ENCODE assay signal across 8 cellular contexts in the genomic region with DNA sequence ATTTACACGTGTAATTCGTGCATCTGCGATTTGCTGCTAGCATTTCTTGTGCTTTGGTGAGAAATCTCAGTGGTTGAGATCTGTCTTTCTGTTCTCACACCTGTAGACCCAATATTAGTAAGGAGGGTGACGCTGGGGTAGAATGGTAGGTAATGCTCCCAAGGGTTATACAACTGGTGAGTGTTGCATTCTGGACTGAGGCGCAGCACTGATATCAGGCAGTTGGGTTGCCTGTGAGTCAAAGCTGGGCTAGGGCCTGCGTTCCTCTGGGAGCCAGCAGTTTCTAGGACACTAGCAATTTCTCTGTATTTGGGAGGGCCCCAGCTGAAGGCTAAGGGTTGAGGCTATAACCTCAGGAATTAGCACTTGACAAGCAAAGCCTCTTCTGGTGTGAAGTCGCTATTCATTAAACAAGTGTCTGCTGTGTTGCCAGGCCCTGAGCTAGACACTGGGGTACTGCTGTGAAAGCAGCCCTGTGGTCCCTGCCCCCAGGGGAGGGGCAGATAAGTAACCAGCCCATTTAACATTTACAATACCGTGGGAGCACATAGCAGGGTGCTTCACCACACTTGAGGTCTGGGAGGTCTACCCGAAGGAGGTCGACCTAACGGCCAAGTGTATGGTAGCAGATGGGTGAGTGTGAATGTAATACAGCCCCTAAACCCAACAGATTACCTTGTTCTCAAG. TPM values are rescaled to one million over a fixed set of nuclear protein-coding genes. Genes with fewer than 3 reads are reported as not detected.
DNase-seq lines count a peak whose midpoint lies in the region; ATAC-seq and TF ChIP-seq lines count a peak whose summit lies in the region.

No MANE protein-coding gene starts in this region.

- POLR2A ChIA-PET in activated CD4-positive, alpha-beta memory T cell treated with anti-CD3 and anti-CD28 coated beads for 36 hours (lab: Charles Lee): no interaction called here
- POLR2A ChIA-PET in activated CD4-positive, alpha-beta memory T cell treated with anti-CD3 and anti-CD28 coated beads, Interleukin-2, amount 10 ng/mL, durations not matched to agents 7 days and 5 days (lab: Charles Lee): interaction anchor here (0.9 kb wide), 1 partner anchor 24 kb away, joined by 3 read pairs; no protein-coding TSS in a partner anchor

- peaks cover 89% of the 10 kb centered on the region for H3K4me1 Mint-ChIP-seq in activated CD4-positive, alpha-beta memory T cell treated with anti-CD3 and anti-CD28 coated beads for 36 hours (ENCODE audit: low read depth)
- H3K4me1 Mint-ChIP-seq in activated CD4-positive, alpha-beta memory T cell treated with anti-CD3 and anti-CD28 coated beads, Interleukin-2, amount 10 ng/mL, durations not matched to agents 7 days and 5 days: peaks cover 62% of the 10 kb centered on the region
- peaks cover 80% of the 10 kb centered on the region for H3K4me1 Mint-ChIP-seq in chondrocyte (ENCODE audit: low read depth)
- H3K4me1 Mint-ChIP-seq in stimulated activated naive B cell treated with anti-CD40 and anti-IgM and Interleukin-4, amounts not matched to agents 10 μg/mL and 1 μg/mL and 100 μg/mL, for 72 hours: peaks cover 72 to 98% of the 10 kb centered on the region in 2 donors

- no peaks in the 10 kb centered on the region for H3K27me3 Mint-ChIP-seq in activated CD4-positive, alpha-beta memory T cell treated with anti-CD3 and anti-CD28 coated beads for 36 hours
- no peaks in the 10 kb centered on the region for H3K27me3 Mint-ChIP-seq in activated CD4-positive, alpha-beta memory T cell treated with anti-CD3 and anti-CD28 coated beads, Interleukin-2, amount 10 ng/mL, durations not matched to agents 7 days and 5 days
- no peaks in the 10 kb centered on the region for H3K27me3 Mint-ChIP-seq in chondrocyte (ENCODE audit: low read depth)
- H3K27me3 Mint-ChIP-seq in stimulated activated naive B cell treated with anti-CD40 and anti-IgM and Interleukin-4, amounts not matched to agents 10 μg/mL and 1 μg/mL and 100 μg/mL, for 72 hours: no peaks in the 10 kb centered on the region

- TF ChIP-seq CTCF in chondrocyte (IDR thresholded peaks at IDR 0.05): no peak

- no peak overlapping the region for H3K4me3 Mint-ChIP-seq in activated CD4-positive, alpha-beta memory T cell treated with anti-CD3 and anti-CD28 coated beads for 36 hours
- H3K4me3 Mint-ChIP-seq in activated CD4-positive, alpha-beta memory T cell treated with anti-CD3 and anti-CD28 coated beads, Interleukin-2, amount 10 ng/mL, durations not matched to agents 7 days and 5 days: no peak overlapping the region
- H3K4me3 Mint-ChIP-seq in chondrocyte (ENCODE audit: unreplicated experiment): no peak overlapping the region
- H3K4me3 Mint-ChIP-seq in stimulated activated naive B cell treated with anti-CD40 and anti-IgM and Interleukin-4, amounts not matched to agents 10 μg/mL and 1 μg/mL and 100 μg/mL, for 72 hours: no peak overlapping the region

- CTCF ChIA-PET in activated CD4-positive, alpha-beta memory T cell treated with anti-CD3 and anti-CD28 coated beads for 36 hours (lab: Charles Lee): interaction anchor here (1.0 kb wide), 1 partner anchor 9 kb away, joined by 3 read pairs; no protein-coding TSS in a partner anchor
- CTCF ChIA-PET in activated CD4-positive, alpha-beta memory T cell treated with anti-CD3 and anti-CD28 coated beads, Interleukin-2, amount 10 ng/mL, durations not matched to agents 7 days and 5 days (lab: Charles Lee): interaction anchor here (0.8 kb wide), 1 partner anchor 134 kb away, joined by 4 read pairs; no protein-coding TSS in a partner anchor

- H3K36me3 Mint-ChIP-seq in activated CD4-positive, alpha-beta memory T cell treated with anti-CD3 and anti-CD28 coated beads for 36 hours: peaks cover 5% of the 10 kb centered on the region
- peaks cover 7% of the 10 kb centered on the region for H3K36me3 Mint-ChIP-seq in activated CD4-positive, alpha-beta memory T cell treated with anti-CD3 and anti-CD28 coated beads, Interleukin-2, amount 10 ng/mL, durations not matched to agents 7 days and 5 days (ENCODE audit: low read depth)
- no peaks in the 10 kb centered on the region for H3K36me3 Mint-ChIP-seq in chondrocyte (ENCODE audit: low read depth)
- H3K36me3 Mint-ChIP-seq in stimulated activated naive B cell treated with anti-CD40 and anti-IgM and Interleukin-4, amounts not matched to agents 10 μg/mL and 1 μg/mL and 100 μg/mL, for 72 hours: peaks cover 7 to 32% of the 10 kb centered on the region in 2 donors

- peak; percentile 64 for ATAC-seq in HG03135 (IDR thresholded peaks at IDR 0.05; ENCODE audit: unreplicated experiment)
- ATAC-seq in stimulated activated naive B cell treated with anti-CD40 and anti-IgM and Interleukin-4, amounts not matched to agents 10 μg/mL and 1 μg/mL and 100 μg/mL, for 72 hours (replicated peaks): no peak

- no peaks in the 10 kb centered on the region for H3K9me3 Mint-ChIP-seq in activated CD4-positive, alpha-beta memory T cell treated with anti-CD3 and anti-CD28 coated beads for 36 hours
- H3K9me3 Mint-ChIP-seq in activated CD4-positive, alpha-beta memory T cell treated with anti-CD3 and anti-CD28 coated beads, Interleukin-2, amount 10 ng/mL, durations not matched to agents 7 days and 5 days: no peaks in the 10 kb centered on the region
- no peaks in the 10 kb centered on the region for H3K9me3 Mint-ChIP-seq in chondrocyte (ENCODE audit: low read depth)
- H3K9me3 Mint-ChIP-seq in stimulated activated naive B cell treated with anti-CD40 and anti-IgM and Interleukin-4, amounts not matched to agents 10 μg/mL and 1 μg/mL and 100 μg/mL, for 72 hours: no peaks in the 10 kb centered on the region

- intact Hi-C loops in activated CD4-positive, alpha-beta memory T cell treated with anti-CD3 and anti-CD28 coated beads for 36 hours (cut with micrococcal nuclease): loop anchor here (2.0 kb wide), 1 partner anchor 17 kb away; no protein-coding TSS in a partner anchor

- peak overlapping the region; percentile 64 for H3K27ac Mint-ChIP-seq in activated CD4-positive, alpha-beta memory T cell treated with anti-CD3 and anti-CD28 coated beads for 36 hours
- H3K27ac Mint-ChIP-seq in activated CD4-positive, alpha-beta memory T cell treated with anti-CD3 and anti-CD28 coated beads, Interleukin-2, amount 10 ng/mL, durations not matched to agents 7 days and 5 days: no peak overlapping the region
- peak overlapping the region; percentile 46 for H3K27ac Mint-ChIP-seq in chondrocyte (ENCODE audit: unreplicated experiment)
- H3K27ac Mint-ChIP-seq in stimulated activated naive B cell treated with anti-CD40 and anti-IgM and Interleukin-4, amounts not matched to agents 10 μg/mL and 1 μg/mL and 100 μg/mL, for 72 hours: peak overlapping the region; percentile 59

- DNase-seq in activated CD4-positive, alpha-beta memory T cell treated with anti-CD3 and anti-CD28 coated beads for 36 hours: no peak
- DNase-seq in activated CD4-positive, alpha-beta memory T cell treated with anti-CD3 and anti-CD28 coated beads, Interleukin-2, amount 10 ng/mL, durations not matched to agents 7 days and 5 days: no peak
- DNase-seq in chondrocyte (ENCODE audit: low spot score): no peak
- no peak for DNase-seq in stimulated activated naive B cell treated with anti-CD40 and anti-IgM and Interleukin-4, amounts not matched to agents 10 μg/mL and 1 μg/mL and 100 μg/mL, for 72 hours
- no peak for DNase-seq in NCI-H2081 (lab: John Stamatoyannopoulos, UW)
- no peak for DNase-seq in NCI-H524 treated with DMSO at 0.1 percent for 48 hours (lab: John Stamatoyannopoulos, UW)
- DNase-seq in SW480 (ENCODE audit: low spot score): no peak

RNA-seq across cellular contexts. Expression of a gene that starts 28.7 kb away (rescaled TPM):
- 100 to 1,000 TPM; 186 to 201 TPM for total RNA-seq in activated CD4-positive, alpha-beta memory T cell treated with anti-CD3 and anti-CD28 coated beads for 36 hours
- 100 to 1,000 TPM; 174 to 177 TPM for total RNA-seq in activated CD4-positive, alpha-beta memory T cell treated with anti-CD3 and anti-CD28 coated beads, Interleukin-2, amount 10 ng/mL, durations not matched to agents 7 days and 5 days
- 225 to 272 TPM (median 258 TPM) in 3 replicates for total RNA-seq in chondrocyte
